1 cellular context compared by ENCODE assay signal in the genomic region with DNA sequence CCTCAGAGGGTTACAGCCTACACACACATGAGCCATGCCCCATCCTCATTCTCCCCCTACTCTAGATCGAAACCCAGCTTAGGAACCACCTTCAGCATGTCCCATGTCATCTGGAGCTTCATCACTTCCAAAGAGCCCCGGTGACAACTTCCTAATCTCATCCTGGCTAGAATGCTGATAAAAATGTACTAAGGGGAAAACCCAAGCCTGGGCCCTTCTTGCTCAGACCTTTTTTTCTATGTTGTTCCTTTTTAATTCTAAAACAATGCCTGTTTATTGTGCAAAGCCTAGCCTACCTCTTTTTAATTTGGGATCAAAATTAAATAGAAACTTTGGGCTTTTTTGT.
TF ChIP-seq lines count a peak whose summit lies in the region.

No MANE protein-coding gene starts in this region.

TF ChIP-seq in GM12878, 131 proteins besides CTCF, POLR2A, EP300 and RAD21 (continued from another document):
- no peak for TF ChIP-seq ZSCAN29 (IDR thresholded peaks at IDR 0.05)
